8 cellular contexts compared by ENCODE assay signal in the genomic region with DNA sequence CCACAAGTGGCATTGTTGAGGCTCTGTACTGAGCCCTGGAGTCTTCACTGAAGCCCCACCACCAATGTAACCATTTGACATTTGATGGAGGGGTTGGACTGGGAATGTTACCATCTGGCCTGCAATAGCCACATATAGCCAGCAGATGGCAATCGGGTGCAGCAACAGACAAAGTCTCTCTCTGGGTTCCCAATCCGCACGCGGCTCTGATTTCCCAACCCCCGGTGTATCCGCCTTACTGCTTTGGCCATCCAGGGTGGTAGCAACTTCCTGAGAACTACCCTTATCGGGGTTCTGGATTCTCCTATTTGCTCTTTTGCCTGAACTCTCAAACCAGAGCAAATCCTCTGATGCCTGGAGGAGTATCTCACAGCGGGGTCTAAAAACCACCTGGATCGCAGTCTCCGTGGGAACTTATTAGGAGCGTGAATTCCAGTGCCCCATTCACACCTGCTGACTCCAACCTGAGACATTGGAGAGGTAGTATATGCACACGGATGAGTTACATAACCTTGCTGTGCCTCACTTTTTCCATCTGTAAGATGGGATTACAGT. TPM values are rescaled to one million over a fixed set of nuclear protein-coding genes. Genes with fewer than 3 reads are reported as not detected.
A peak's percentile ranks its signal among the peaks of the same experiment; 100 is the strongest.
DNase-seq lines count a peak whose midpoint lies in the region; ATAC-seq and TF ChIP-seq lines count a peak whose summit lies in the region.

No MANE protein-coding gene starts in this region.

- H3K27me3 ChIP-seq in right cardiac atrium (ENCODE audit: control insufficient read depth, insufficient read depth): no peaks in the 10 kb centered on the region

- no peaks in the 10 kb centered on the region for H3K9me3 Mint-ChIP-seq in T-cell

- no peaks in the 10 kb centered on the region for H3K4me1 ChIP-seq in right cardiac atrium (ENCODE audit: control insufficient read depth, insufficient read depth, low read length)

- peaks cover 0 to 2% (median 0%) of the 10 kb centered on the region in 3 donors for H3K4me1 Mint-ChIP-seq in T-cell

- no peak overlapping the region for H3K27ac Mint-ChIP-seq in T-cell

- H3K36me3 Mint-ChIP-seq in T-cell: no peaks in the 10 kb centered on the region

- ATAC-seq in T-cell (replicated peaks in 1 of 4) (peak; percentile 62 to 78 (median 74)), right cardiac atrium (peak; percentile 82 to 85), GM19452 (IDR thresholded peaks at IDR 0.05; ENCODE audit: unreplicated experiment) (no peak), HG03159 (IDR thresholded peaks at IDR 0.05; ENCODE audit: unreplicated experiment) (no peak)

- WGBS in right cardiac atrium: 25% methylated on average over 12 of the region's 12 CpGs

- CTCF ChIA-PET in GM10248 (lab: Yijun Ruan, JAX) (interaction anchor here (1.1 to 1.9 kb wide), 4 partner anchors 12 to 255 kb away, joined by 4 to 5 read pairs (median 4); partner anchors contain the start of genes ISCA2 and NPC2), T-cell (lab: Charles Lee) (interaction anchor here in 1 of 2 donors (0.6 kb wide), 1 partner anchor 539 kb away, joined by 4 read pairs; no protein-coding TSS in a partner anchor)

- H3K9me3 ChIP-seq in right cardiac atrium (ENCODE audit: control insufficient read depth, low read length): no peaks in the 10 kb centered on the region

- intact Hi-C loops in right cardiac atrium (cut with DNase I): loop anchor here in 3 of 4 donors (5.0 kb wide), 1 partner anchor 115 kb away; no protein-coding TSS in a partner anchor

- H3K27me3 Mint-ChIP-seq in T-cell: peaks cover 11 to 14% of the 10 kb centered on the region in 2 donors

- no peak overlapping the region for H3K4me3 Mint-ChIP-seq in T-cell

- TF ChIP-seq CTCF in GM10248 (IDR thresholded peaks at IDR 0.05; ENCODE audit: control extremely low read depth, extremely low read depth, low read depth, missing control alignments) (peak; percentile 88), retinal pigment epithelial cell (conservative IDR thresholded peaks at IDR 0.05; ENCODE audit: low read depth, low read length) (peak; percentile 99)

- DNase-seq in GM10248 (ENCODE audit: extremely low spot score) (peak; percentile 83), NCI-H128 (lab: John Stamatoyannopoulos, UW; ENCODE audit: unreplicated experiment) (peak; percentile 54), T-cell (peak; percentile 10 to 68 (median 50)), amniotic stem cell (lab: John Stamatoyannopoulos, UW) (peak; percentile 46), right cardiac atrium (peak; percentile 84 to 92 (median 90)), retinal pigment epithelial cell (ENCODE audit: low read depth) (peak; percentile 11)

- H3K27ac ChIP-seq in right cardiac atrium (ENCODE audit: low read length): no peak overlapping the region

- H3K4me3 ChIP-seq in right cardiac atrium (ENCODE audit: low read length) (no peak overlapping the region), retinal pigment epithelial cell (ENCODE audit: low read length) (no peak overlapping the region)

- POLR2A ChIA-PET in GM10248 (lab: Yijun Ruan, JAX): no interaction called here
- POLR2A ChIA-PET in T-cell (lab: Charles Lee): no interaction called here

RNA-seq across cellular contexts. Expression of gene VRTN, which starts 14.2 kb away (rescaled TPM):
- under 1 TPM in 2 of 5 donors, not detected in 3; 0.06 to 0.09 TPM for total RNA-seq in T-cell
- not detected for total RNA-seq in right cardiac atrium
- polyA plus RNA-seq in right cardiac atrium: not detected

RNA-seq across cellular contexts. Expression of gene ABCD4, which starts 59.7 kb away (rescaled TPM):
- total RNA-seq in T-cell (100 to 1,000 TPM in 1 of 5 donors, 10 to 100 TPM in 4; 70.3 to 103 (median 91.8) TPM), right cardiac atrium (10 to 100 TPM; 18.9 to 28.7 (median 25.2) TPM)
- polyA plus RNA-seq in right cardiac atrium: 25.4 TPM

Comparison
In these comparisons a context has a peak if more than half of its experiments do, and no peak if none do; other contexts are left out.
1. DNase-seq: peak in every context shown above with its lines; median percentile 90 in right cardiac atrium; 83 in GM10248; 54 in NCI-H128; 50 in T-cell; 46 in amniotic stem cell; 11 in retinal pigment epithelial cell.
2. ATAC-seq: peak in T-cell (4 of 4) and right cardiac atrium (2 of 2); none in GM19452 (single experiment) and HG03159 (single experiment).